8 cellular contexts compared by ENCODE assay signal in genomic region chr1:11478571-11479374, GRCh38. TPM values are rescaled to one million over a fixed set of nuclear protein-coding genes. Genes with fewer than 3 reads are reported as not detected.
DNase-seq lines count a peak whose midpoint lies in the region; ATAC-seq and TF ChIP-seq lines count a peak whose summit lies in the region.

TSS of gene DISP3 (plus strand) at chr1:11479155. CDS start at chr1:11500993, 21,838 bp downstream.

- H3K4me3 ChIP-seq in AG04449 (ENCODE audit: low read depth, low read length) (peak within 1 kb of the TSS; percentile 61), mesenchymal stem cell (ENCODE audit: insufficient read depth in 1 of 2, low read depth in 1 of 2, low read length in 2 of 2) (peak within 1 kb of the TSS; percentile 67 to 71)

- ATAC-seq in GM18861 (IDR thresholded peaks at IDR 0.05; ENCODE audit: unreplicated experiment) (peak; percentile 48), HG03354 (IDR thresholded peaks at IDR 0.05; ENCODE audit: poor library complexity, severe bottlenecking, unreplicated experiment) (peak; percentile 80)

- peak within 1 kb of the TSS; percentile 92 to 96 for H2BK12ac ChIP-seq in mesenchymal stem cell (ENCODE audit: low read length in 2 of 2)

- no peak for DNase-seq in AG04449 (ENCODE audit: low read depth, low spot score)
- DNase-seq in NCI-H524 treated with DMSO at 0.1 percent for 48 hours (lab: John Stamatoyannopoulos, UW) = peak; percentile 33
- peak; percentile 67 for DNase-seq in activated CD4-positive, alpha-beta memory T cell treated with anti-CD3 and anti-CD28 coated beads, Interleukin-2, amount 10 ng/mL, durations not matched to agents 7 days and 5 days
- DNase-seq in effector CD4-positive, alpha-beta T cell = peak; percentile 45
- peak; percentile 57 for DNase-seq in mesenchymal stem cell
- DNase-seq in stimulated activated CD8-positive, alpha-beta memory T cell treated with anti-CD3 and anti-CD28 coated beads, Interleukin-15, amount 100 ng/mL, for 48 hours (ENCODE audit: low read depth in 2 of 2) = peak; percentile 60 to 65

- no peak within 1 kb of the TSS for H2BK5ac ChIP-seq in mesenchymal stem cell (ENCODE audit: low read depth, low read length, poor library complexity, severe bottlenecking)

- H3K27me3 Mint-ChIP-seq in activated CD4-positive, alpha-beta memory T cell treated with anti-CD3 and anti-CD28 coated beads, Interleukin-2, amount 10 ng/mL, durations not matched to agents 7 days and 5 days = peaks cover 46% of the 10 kb centered on the region

- no peak within 1 kb of the TSS for H3K23ac ChIP-seq in mesenchymal stem cell (ENCODE audit: low read length in 2 of 2)

- peaks cover 13% of the 10 kb centered on the region for H3K4me1 Mint-ChIP-seq in activated CD4-positive, alpha-beta memory T cell treated with anti-CD3 and anti-CD28 coated beads, Interleukin-2, amount 10 ng/mL, durations not matched to agents 7 days and 5 days

- H3K4ac ChIP-seq in mesenchymal stem cell (ENCODE audit: low read depth in 1 of 2, low read length in 2 of 2) = peak within 1 kb of the TSS; percentile 50 to 81

- H2AFZ ChIP-seq in mesenchymal stem cell (ENCODE audit: low read depth, low read length) = peak within 1 kb of the TSS; percentile 66

- no peak within 1 kb of the TSS for H3K27ac Mint-ChIP-seq in activated CD4-positive, alpha-beta memory T cell treated with anti-CD3 and anti-CD28 coated beads, Interleukin-2, amount 10 ng/mL, durations not matched to agents 7 days and 5 days

- H3K14ac ChIP-seq in mesenchymal stem cell (ENCODE audit: low read length in 2 of 2) = no peak within 1 kb of the TSS

- no peaks in the 10 kb centered on the region for H3K79me1 ChIP-seq in mesenchymal stem cell (replicated peaks; ENCODE audit: low read length, poor library complexity, severe bottlenecking)

- H3K4me2 ChIP-seq in mesenchymal stem cell (ENCODE audit: low read length, poor library complexity, severe bottlenecking) = peak within 1 kb of the TSS; percentile 77

- no peak within 1 kb of the TSS for H2AK5ac ChIP-seq in mesenchymal stem cell (ENCODE audit: low read length, severe bottlenecking)

- 1% methylated on average over 57 of the region's 96 CpGs for WGBS in mesenchymal stem cell

- peak within 1 kb of the TSS; percentile 98 for H2BK120ac ChIP-seq in mesenchymal stem cell (ENCODE audit: low read depth, low read length)

- H3K4me1 ChIP-seq in mesenchymal stem cell (ENCODE audit: control insufficient read depth, insufficient read depth, low read depth, low read length) = peaks cover 19% of the 10 kb centered on the region

- H4K8ac ChIP-seq in mesenchymal stem cell (ENCODE audit: low read length) = peak within 1 kb of the TSS; percentile 89

- H3K4me3 Mint-ChIP-seq in activated CD4-positive, alpha-beta memory T cell treated with anti-CD3 and anti-CD28 coated beads, Interleukin-2, amount 10 ng/mL, durations not matched to agents 7 days and 5 days = peak within 1 kb of the TSS; percentile 50

- H3K27ac ChIP-seq in mesenchymal stem cell (ENCODE audit: low read length, poor library complexity, severe bottlenecking) = no peak within 1 kb of the TSS

- H3K36me3 ChIP-seq in mesenchymal stem cell (ENCODE audit: control insufficient read depth in 1 of 2, insufficient read depth in 2 of 2, low read depth in 1 of 2, low read length in 2 of 2) = no peaks in the 10 kb centered on the region

- POLR2A ChIA-PET in AG04449 (lab: Yijun Ruan, JAX) = no interaction called here
- POLR2A ChIA-PET in activated CD4-positive, alpha-beta memory T cell treated with anti-CD3 and anti-CD28 coated beads, Interleukin-2, amount 10 ng/mL, durations not matched to agents 7 days and 5 days (lab: Charles Lee) = no interaction called here

- H4K91ac ChIP-seq in mesenchymal stem cell (ENCODE audit: low read length) = peak within 1 kb of the TSS; percentile 96

- no peaks in the 10 kb centered on the region for H3K9me3 ChIP-seq in mesenchymal stem cell (ENCODE audit: control insufficient read depth, low read length)

- H3K9ac ChIP-seq in mesenchymal stem cell (ENCODE audit: low read length) = peak within 1 kb of the TSS; percentile 73

- peaks cover 59 to 86% of the 10 kb centered on the region in 2 experiments for H3K27me3 ChIP-seq in mesenchymal stem cell (ENCODE audit: control insufficient read depth in 1 of 2, insufficient read depth in 1 of 2, low read length in 2 of 2)

- H3K18ac ChIP-seq in mesenchymal stem cell (ENCODE audit: low read depth in 1 of 2, low read length in 2 of 2) = peak within 1 kb of the TSS; percentile 78 to 82

- peak; percentile 71 for TF ChIP-seq CTCF in AG04449 (IDR thresholded peaks at IDR 0.05; ENCODE audit: insufficient read depth, low read length, missing control alignments)

- CTCF ChIA-PET in AG04449 (lab: Yijun Ruan, JAX) = interaction anchor here (0.6 to 0.7 kb wide), 2 partner anchors 164 to 373 kb away, joined by 3 read pairs; no protein-coding TSS in a partner anchor
- CTCF ChIA-PET in activated CD4-positive, alpha-beta memory T cell treated with anti-CD3 and anti-CD28 coated beads, Interleukin-2, amount 10 ng/mL, durations not matched to agents 7 days and 5 days (lab: Charles Lee) = interaction anchor here (0.6 to 1.4 kb wide), 5 partner anchors 156 to 440 kb away, joined by 3 to 4 read pairs (median 3); partner anchors contain the start of gene FBXO6

- no peak within 1 kb of the TSS for H2BK15ac ChIP-seq in mesenchymal stem cell (ENCODE audit: low read depth, poor library complexity, severe bottlenecking)

- no peaks in the 10 kb centered on the region for H3K36me3 Mint-ChIP-seq in activated CD4-positive, alpha-beta memory T cell treated with anti-CD3 and anti-CD28 coated beads, Interleukin-2, amount 10 ng/mL, durations not matched to agents 7 days and 5 days (ENCODE audit: low read depth)

- H3K9me3 Mint-ChIP-seq in activated CD4-positive, alpha-beta memory T cell treated with anti-CD3 and anti-CD28 coated beads, Interleukin-2, amount 10 ng/mL, durations not matched to agents 7 days and 5 days = no peaks in the 10 kb centered on the region

RNA-seq across cellular contexts. Expression of gene DISP3, which starts in this region (rescaled TPM):
- under 1 TPM; 0.18 to 0.38 TPM for total RNA-seq in activated CD4-positive, alpha-beta memory T cell treated with anti-CD3 and anti-CD28 coated beads, Interleukin-2, amount 10 ng/mL, durations not matched to agents 7 days and 5 days
- polyA plus RNA-seq in mesenchymal stem cell (2013, experiment 1 of 2) = 0.01 TPM
- 0.03 TPM for polyA plus RNA-seq in mesenchymal stem cell (2013, experiment 2 of 2)

Comparison
In these comparisons a context has a peak if more than half of its experiments do, and no peak if none do; other contexts are left out.
1. Peak in DNase-seq in activated CD4-positive, alpha-beta memory T cell treated with anti-CD3 and anti-CD28 coated beads, Interleukin-2, amount 10 ng/mL, durations not matched to agents 7 days and 5 days; RNA of the gene not detected or under 1 TPM.